Comparison of ENCODE assay signal across 15 cellular contexts in the genomic region with DNA sequence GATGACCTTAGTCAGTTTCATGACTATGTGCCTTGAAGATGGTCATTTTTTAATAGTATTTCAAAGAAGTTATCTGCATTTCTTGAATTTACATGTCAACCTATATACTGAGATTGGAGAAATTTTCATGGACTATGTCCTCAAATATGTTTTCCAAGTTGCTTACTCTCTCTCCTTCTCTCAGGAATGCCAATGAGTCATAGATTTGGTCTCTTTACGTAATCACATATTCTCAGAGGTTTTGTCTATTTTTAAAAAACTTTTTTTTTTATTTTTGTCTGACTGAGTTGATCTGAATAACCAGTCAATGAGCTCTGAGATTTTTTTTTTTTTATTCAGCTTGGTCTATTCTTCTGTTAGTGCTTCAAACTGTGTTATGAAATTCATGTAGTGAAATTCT.
DNase-seq lines count a peak whose midpoint lies in the region; ATAC-seq and TF ChIP-seq lines count a peak whose summit lies in the region.
"Had no signal": no experiment of that assay in that cellular context is flagged by ENCODE, and none has a peak within 500 bp of the region (broad histone marks: within the 10 kb centered on the region; RNA-seq: fewer than 3 reads in every experiment).

No MANE protein-coding gene starts in this region.

- H4K20me1 ChIP-seq in mammary epithelial cell (ENCODE audit: insufficient read depth, low read length): no peaks in the 10 kb centered on the region
- H4K20me1 ChIP-seq: BLaER1 had no signal

- H3K36me3 ChIP-seq in mammary epithelial cell (ENCODE audit: insufficient read depth, low read length): no peaks in the 10 kb centered on the region
- no peaks in the 10 kb centered on the region for H3K36me3 ChIP-seq in psoas muscle (ENCODE audit: insufficient read depth in 1 of 2, low read depth in 1 of 2)
- no peaks in the 10 kb centered on the region for H3K36me3 ChIP-seq in upper lobe of left lung
- H3K36me3 ChIP-seq: BLaER1 had no signal

- ATAC-seq in psoas muscle: no peak
- no peak for ATAC-seq in upper lobe of left lung (ENCODE audit: low FRiP score in 2 of 2)
- ATAC-seq in GM18520 (IDR thresholded peaks at IDR 0.05; ENCODE audit: unreplicated experiment): no peak
- ATAC-seq: HCT116 had no signal

- TF ChIP-seq POLR2A in upper lobe of left lung (IDR thresholded peaks at IDR 0.05): no peak

- H3K27ac Mint-ChIP-seq in MCF 10A (ENCODE audit: low read depth, unreplicated experiment): no peak overlapping the region
- H3K27ac Mint-ChIP-seq: CD8-positive, alpha-beta memory T cell had no signal

- in situ Hi-C loops in mammary epithelial cell (cut with MboI; ENCODE audit: low sequenced_read_pairs in 2 of 2): no loop called here

- CTCF ChIA-PET in MCF 10A (lab: Yijun Ruan, JAX) (interaction anchor here (0.6 kb wide), 2 partner anchors 17 to 415 kb away, joined by 3 read pairs; no protein-coding TSS in a partner anchor), mammary epithelial cell (lab: Charles Lee; ENCODE audit: low non-redundant PET) (no interaction called here)

- POLR2A ChIA-PET in MCF 10A (lab: Yijun Ruan, JAX): interaction anchor here (0.5 kb wide), 1 partner anchor 946 kb away, joined by 4 read pairs; no protein-coding TSS in a partner anchor

- DNase-seq in MCF 10A (ENCODE audit: unreplicated experiment) (peak; percentile 43), mammary epithelial cell (no peak), choroid plexus epithelial cell (ENCODE audit: low read depth) (peak; percentile 4), retinal pigment epithelial cell (ENCODE audit: low read depth) (peak; percentile 34), psoas muscle (no peak), upper lobe of left lung (no peak)
- DNase-seq: AML-193; Caco-2; CD8-positive, alpha-beta memory T cell; DND-41; GF-D8 had no signal

- intact Hi-C loops in MCF 10A (cut with micrococcal nuclease): no loop called here
- intact Hi-C loops in mammary epithelial cell (cut with micrococcal nuclease): no loop called here
- intact Hi-C loops in psoas muscle (cut with DNase I): no loop called here

- no peaks in the 10 kb centered on the region for H3K36me3 Mint-ChIP-seq in MCF 10A (ENCODE audit: insufficient read depth, unreplicated experiment)
- H3K36me3 Mint-ChIP-seq: CD8-positive, alpha-beta memory T cell had no signal

- no peak overlapping the region for H3K4me3 ChIP-seq in mammary epithelial cell (replicated peaks in 1 of 3; ENCODE audit: insufficient read depth in 1 of 3, low read depth in 2 of 3, low read length in 3 of 3)
- H3K4me3 ChIP-seq in choroid plexus epithelial cell (ENCODE audit: low read depth, low read length): no peak overlapping the region
- no peak overlapping the region for H3K4me3 ChIP-seq in retinal pigment epithelial cell (ENCODE audit: low read length)
- H3K4me3 ChIP-seq in psoas muscle: no peak overlapping the region
- H3K4me3 ChIP-seq in upper lobe of left lung: no peak overlapping the region
- H3K4me3 ChIP-seq: BLaER1 had no signal

- no peaks in the 10 kb centered on the region for H3K4me1 Mint-ChIP-seq in MCF 10A (ENCODE audit: insufficient read depth, unreplicated experiment)
- H3K4me1 Mint-ChIP-seq: CD8-positive, alpha-beta memory T cell had no signal

- H3K4me1 ChIP-seq in mammary epithelial cell (ENCODE audit: insufficient read depth, low read length) (no peaks in the 10 kb centered on the region), psoas muscle (no peaks in the 10 kb centered on the region), upper lobe of left lung (no peaks in the 10 kb centered on the region)
- H3K4me1 ChIP-seq: BLaER1, Caco-2 had no signal

- no peak for TF ChIP-seq EP300 in upper lobe of left lung (IDR thresholded peaks at IDR 0.05)

- H3K9me3 Mint-ChIP-seq in MCF 10A (ENCODE audit: unreplicated experiment): peaks cover 21% of the 10 kb centered on the region

- H3K4me2 ChIP-seq in mammary epithelial cell (ENCODE audit: insufficient read depth, low read depth, low read length): no peak overlapping the region
- H3K4me2 ChIP-seq: BLaER1 had no signal

- dilution Hi-C loops in mammary epithelial cell (cut with HindIII; ENCODE audit: low sequenced_read_pairs): no loop called here

- H3K27ac ChIP-seq in mammary epithelial cell (ENCODE audit: insufficient read depth, low read depth, low read length) (no peak overlapping the region), psoas muscle (no peak overlapping the region), upper lobe of left lung (no peak overlapping the region)
- H3K27ac ChIP-seq: 22Rv1, BLaER1 had no signal

- no peak overlapping the region for H3K9ac ChIP-seq in mammary epithelial cell (ENCODE audit: insufficient read depth, low read length)
- H3K9ac ChIP-seq: BLaER1 had no signal

- no peaks in the 10 kb centered on the region for H3K79me2 ChIP-seq in mammary epithelial cell (ENCODE audit: insufficient read depth, low read length)

- 31% methylated on average over 1 of the region's 1 CpG for WGBS in mammary epithelial cell (ENCODE audit: low coverage, missing lambda C conversion rate)
- WGBS in psoas muscle, 3 donors: 65 to 71% (median 69%) methylated on average over 1 of the region's 1 CpG
- WGBS in upper lobe of left lung, 2 donors: 87% methylated on average over 1 of the region's 1 CpG

- no peak overlapping the region for H3K4me3 Mint-ChIP-seq in MCF 10A (ENCODE audit: unreplicated experiment)
- H3K4me3 Mint-ChIP-seq: CD8-positive, alpha-beta memory T cell had no signal

- TF ChIP-seq CTCF in MCF 10A (IDR thresholded peaks at IDR 0.05; ENCODE audit: unreplicated experiment) (no peak), mammary epithelial cell (conservative IDR thresholded peaks at IDR 0.05 in 1 of 2, IDR thresholded peaks at IDR 0.05 in 1 of 2; ENCODE audit: extremely low read depth in 1 of 2, insufficient read depth in 1 of 2, low read depth in 1 of 2, low read length in 2 of 2) (no peak), choroid plexus epithelial cell (conservative IDR thresholded peaks at IDR 0.05; ENCODE audit: low read depth, low read length) (no peak), retinal pigment epithelial cell (conservative IDR thresholded peaks at IDR 0.05; ENCODE audit: low read depth, low read length) (no peak), psoas muscle (IDR thresholded peaks at IDR 0.05) (no peak), upper lobe of left lung (IDR thresholded peaks at IDR 0.05) (no peak)

- no TSS peak for BruUV-seq in MCF 10A (replicated peaks; lab: Mats Ljungman, UMichigan)
- BruUV-seq in mammary epithelial cell (replicated peaks; lab: Mats Ljungman, UMichigan): no TSS peak

- H3K27me3 ChIP-seq in mammary epithelial cell (ENCODE audit: insufficient read depth, low read length): no peaks in the 10 kb centered on the region
- H3K27me3 ChIP-seq in psoas muscle (ENCODE audit: insufficient read depth in 3 of 3, low read length in 2 of 3): no peaks in the 10 kb centered on the region
- no peaks in the 10 kb centered on the region for H3K27me3 ChIP-seq in upper lobe of left lung
- H3K27me3 ChIP-seq: BLaER1 had no signal

- H2AFZ ChIP-seq in mammary epithelial cell (ENCODE audit: low read depth, low read length): no peak overlapping the region

- H3K9me3 ChIP-seq in mammary epithelial cell (replicated peaks; ENCODE audit: insufficient read depth, low read length) (no peaks in the 10 kb centered on the region), psoas muscle (no peaks in the 10 kb centered on the region), upper lobe of left lung (no peaks in the 10 kb centered on the region)
- H3K9me3 ChIP-seq: BLaER1, Caco-2 had no signal

- no peaks in the 10 kb centered on the region for H3K27me3 Mint-ChIP-seq in MCF 10A (ENCODE audit: insufficient read depth, unreplicated experiment)
- H3K27me3 Mint-ChIP-seq: CD8-positive, alpha-beta memory T cell had no signal

Comparison
In these comparisons a context has a peak if more than half of its experiments do, and no peak if none do; other contexts are left out.
1. DNase-seq: peak in MCF 10A (single experiment), choroid plexus epithelial cell (single experiment) and retinal pigment epithelial cell (single experiment); none in mammary epithelial cell (single experiment), psoas muscle (0 of 2) and upper lobe of left lung (0 of 2).